In the genomic region with DNA sequence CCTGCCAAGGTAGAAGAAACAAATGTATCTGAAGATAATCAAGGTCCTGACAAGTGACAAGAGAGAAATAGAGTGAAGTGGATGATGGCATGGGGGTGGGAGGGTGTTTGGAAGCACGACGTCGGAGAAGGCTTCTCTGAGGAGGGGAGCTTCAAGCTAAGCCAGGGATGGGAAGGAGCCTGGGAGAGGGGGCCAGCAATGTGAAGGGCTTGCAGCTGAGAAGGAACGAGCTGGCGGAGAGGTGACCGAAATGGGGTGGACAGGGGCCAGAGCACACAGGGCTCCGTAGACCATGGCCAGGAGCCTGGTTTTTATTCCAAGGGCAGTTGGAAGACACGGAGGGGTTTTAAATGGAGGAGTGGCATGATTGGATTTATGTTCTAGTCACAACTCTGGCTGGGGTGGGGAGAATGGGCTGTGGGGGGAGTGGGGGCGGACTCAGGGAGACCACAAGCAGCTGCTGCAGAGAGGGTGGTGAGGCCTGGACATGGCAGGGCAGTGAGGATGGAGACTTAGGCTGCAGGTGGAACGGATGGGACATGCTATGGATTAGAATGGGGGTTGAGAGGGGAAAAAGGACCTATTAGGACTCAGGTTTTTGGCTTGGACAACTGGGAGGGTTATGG, we compare ENCODE assay signal across 25 cellular contexts. TPM values are rescaled to one million over a fixed set of nuclear protein-coding genes. Genes with fewer than 3 reads are reported as not detected.
DNase-seq lines count a peak whose midpoint lies in the region; ATAC-seq and TF ChIP-seq lines count a peak whose summit lies in the region.
"Had no signal": no experiment of that assay in that cellular context is flagged by ENCODE, and none has a peak within 500 bp of the region (broad histone marks: within the 10 kb centered on the region; RNA-seq: fewer than 3 reads in every experiment).

No MANE protein-coding gene starts in this region.

- intact Hi-C loops in activated T-helper 1 cell treated with anti-CD3 and anti-CD28 coated beads, Interleukin-12 subunit alpha, Interleukin-12 subunit beta, Interleukin-2, Interleukin-4 antibody, amounts not matched to agents 30 ng/mL and 10 ng/mL and 1 ng/mL, durations not matched to agents 14 hours and 24 hours and 36 hours (cut with micrococcal nuclease), result no loop called here
- intact Hi-C loops in testis (cut with DNase I; ENCODE audit: low total_unique reads), result no loop called here

- H3K27me3 Mint-ChIP-seq in activated naive CD8-positive, alpha-beta T cell treated with anti-CD3 and anti-CD28 coated beads, Interleukin-2, amount 10 ng/mL, durations not matched to agents 7 days and 5 days, result peaks cover 2% of the 10 kb centered on the region
- no peaks in the 10 kb centered on the region for H3K27me3 Mint-ChIP-seq in activated naive CD8-positive, alpha-beta T cell treated with anti-CD3 and anti-CD28 coated beads for 36 hours
- peaks cover 5% of the 10 kb centered on the region for H3K27me3 Mint-ChIP-seq in activated T-helper 1 cell treated with anti-CD3 and anti-CD28 coated beads, Interleukin-12 subunit alpha, Interleukin-12 subunit beta, Interleukin-2, Interleukin-4 antibody, amounts not matched to agents 30 ng/mL and 10 ng/mL and 1 ng/mL, durations not matched to agents 14 hours and 24 hours and 36 hours (ENCODE audit: insufficient read depth)
- H3K27me3 Mint-ChIP-seq: activated CD4-positive, alpha-beta memory T cell treated with anti-CD3 and anti-CD28 coated beads for 36 hours; activated naive CD4-positive, alpha-beta T cell treated with anti-CD3 and anti-CD28 coated beads, Interleukin-2, amount 50 U/mL, for 24 hours had no signal

- no peak for TF ChIP-seq POLR2A in testis (IDR thresholded peaks at IDR 0.05)

- H3K27ac Mint-ChIP-seq in activated naive CD8-positive, alpha-beta T cell treated with anti-CD3 and anti-CD28 coated beads, Interleukin-2, amount 10 ng/mL, durations not matched to agents 7 days and 5 days, result no peak overlapping the region
- H3K27ac Mint-ChIP-seq in activated naive CD8-positive, alpha-beta T cell treated with anti-CD3 and anti-CD28 coated beads for 36 hours, result no peak overlapping the region
- peak overlapping the region; percentile 21 for H3K27ac Mint-ChIP-seq in activated T-helper 1 cell treated with anti-CD3 and anti-CD28 coated beads, Interleukin-12 subunit alpha, Interleukin-12 subunit beta, Interleukin-2, Interleukin-4 antibody, amounts not matched to agents 30 ng/mL and 10 ng/mL and 1 ng/mL, durations not matched to agents 14 hours and 24 hours and 36 hours
- H3K27ac Mint-ChIP-seq: activated CD4-positive, alpha-beta memory T cell treated with anti-CD3 and anti-CD28 coated beads for 36 hours; activated naive CD4-positive, alpha-beta T cell treated with anti-CD3 and anti-CD28 coated beads, Interleukin-2, amount 50 U/mL, for 24 hours had no signal

- H3K4me1 Mint-ChIP-seq in activated naive CD8-positive, alpha-beta T cell treated with anti-CD3 and anti-CD28 coated beads, Interleukin-2, amount 10 ng/mL, durations not matched to agents 7 days and 5 days, result peaks cover 7% of the 10 kb centered on the region
- peaks cover 3% of the 10 kb centered on the region for H3K4me1 Mint-ChIP-seq in activated naive CD8-positive, alpha-beta T cell treated with anti-CD3 and anti-CD28 coated beads for 36 hours
- peaks cover 10% of the 10 kb centered on the region for H3K4me1 Mint-ChIP-seq in activated T-helper 1 cell treated with anti-CD3 and anti-CD28 coated beads, Interleukin-12 subunit alpha, Interleukin-12 subunit beta, Interleukin-2, Interleukin-4 antibody, amounts not matched to agents 30 ng/mL and 10 ng/mL and 1 ng/mL, durations not matched to agents 14 hours and 24 hours and 36 hours (ENCODE audit: low read depth)

- TF ChIP-seq CTCF in testis (IDR thresholded peaks at IDR 0.05), result no peak

- H3K4me1 ChIP-seq in testis, result peaks cover 52% of the 10 kb centered on the region
- H3K4me1 ChIP-seq: pancreas had no signal

- ATAC-seq in activated naive CD8-positive, alpha-beta T cell treated with anti-CD3 and anti-CD28 coated beads, Interleukin-2, amount 10 ng/mL, durations not matched to agents 7 days and 5 days (ENCODE audit: low read depth), result no peak
- ATAC-seq: pancreas had no signal

- WGBS in testis, 2 donors, result 58 to 81% methylated on average over 10 of the region's 10 CpGs

- H3K9me3 ChIP-seq in testis, result no peaks in the 10 kb centered on the region
- H3K9me3 ChIP-seq: pancreas, sigmoid colon had no signal

- H3K27ac ChIP-seq in testis, result peak overlapping the region; percentile 86 to 92
- H3K27ac ChIP-seq: C4-2B, pancreas, sigmoid colon, VCaP had no signal

- POLR2A ChIA-PET in activated naive CD8-positive, alpha-beta T cell treated with anti-CD3 and anti-CD28 coated beads, Interleukin-2, amount 10 ng/mL, durations not matched to agents 7 days and 5 days (lab: Charles Lee), result no interaction called here

- no peaks in the 10 kb centered on the region for H3K9me3 Mint-ChIP-seq in activated naive CD8-positive, alpha-beta T cell treated with anti-CD3 and anti-CD28 coated beads, Interleukin-2, amount 10 ng/mL, durations not matched to agents 7 days and 5 days
- H3K9me3 Mint-ChIP-seq in activated naive CD8-positive, alpha-beta T cell treated with anti-CD3 and anti-CD28 coated beads for 36 hours, result no peaks in the 10 kb centered on the region
- no peaks in the 10 kb centered on the region for H3K9me3 Mint-ChIP-seq in activated T-helper 1 cell treated with anti-CD3 and anti-CD28 coated beads, Interleukin-12 subunit alpha, Interleukin-12 subunit beta, Interleukin-2, Interleukin-4 antibody, amounts not matched to agents 30 ng/mL and 10 ng/mL and 1 ng/mL, durations not matched to agents 14 hours and 24 hours and 36 hours
- H3K9me3 Mint-ChIP-seq: activated CD4-positive, alpha-beta memory T cell treated with anti-CD3 and anti-CD28 coated beads for 36 hours; activated naive CD4-positive, alpha-beta T cell treated with anti-CD3 and anti-CD28 coated beads, Interleukin-2, amount 50 U/mL, for 24 hours had no signal

- no peaks in the 10 kb centered on the region for H3K27me3 ChIP-seq in testis
- H3K27me3 ChIP-seq: pancreas, sigmoid colon had no signal

- peak; percentile 10 for DNase-seq in activated naive CD8-positive, alpha-beta T cell treated with anti-CD3 and anti-CD28 coated beads, Interleukin-2, amount 10 ng/mL, durations not matched to agents 7 days and 5 days
- no peak for DNase-seq in activated naive CD8-positive, alpha-beta T cell treated with anti-CD3 and anti-CD28 coated beads for 36 hours
- DNase-seq in activated T-helper 1 cell treated with anti-CD3 and anti-CD28 coated beads, Interleukin-12 subunit alpha, Interleukin-12 subunit beta, Interleukin-2, Interleukin-4 antibody, amounts not matched to agents 30 ng/mL and 10 ng/mL and 1 ng/mL, durations not matched to agents 14 hours and 24 hours and 36 hours (ENCODE audit: low spot score), result no peak
- peak; percentile 60 for DNase-seq in mesenteric fat pad (ENCODE audit: low spot score)
- DNase-seq in testis, result peak; percentile 13
- no peak for DNase-seq in NCI-H1417 (lab: John Stamatoyannopoulos, UW)
- DNase-seq in NCI-H2171 treated with DMSO at 0.1 percent for 48 hours (lab: John Stamatoyannopoulos, UW), result no peak
- DNase-seq in RKO (ENCODE audit: low spot score), result no peak
- DNase-seq: activated CD4-positive, alpha-beta memory T cell treated with anti-CD3 and anti-CD28 coated beads for 36 hours; activated T-cell treated with anti-CD3 and anti-CD28 coated beads for 4 hours; cerebellar nuclear complex; effector CD8-positive, alpha-beta T cell; erythroblast; NCI-H1092; NCI-H2029; NCI-H345 had no signal

- H3K4me3 ChIP-seq in testis, result no peak overlapping the region
- H3K4me3 ChIP-seq: pancreas, sigmoid colon had no signal

- no peaks in the 10 kb centered on the region for H3K36me3 Mint-ChIP-seq in activated naive CD8-positive, alpha-beta T cell treated with anti-CD3 and anti-CD28 coated beads, Interleukin-2, amount 10 ng/mL, durations not matched to agents 7 days and 5 days
- H3K36me3 Mint-ChIP-seq in activated naive CD8-positive, alpha-beta T cell treated with anti-CD3 and anti-CD28 coated beads for 36 hours, result no peaks in the 10 kb centered on the region
- H3K36me3 Mint-ChIP-seq in activated T-helper 1 cell treated with anti-CD3 and anti-CD28 coated beads, Interleukin-12 subunit alpha, Interleukin-12 subunit beta, Interleukin-2, Interleukin-4 antibody, amounts not matched to agents 30 ng/mL and 10 ng/mL and 1 ng/mL, durations not matched to agents 14 hours and 24 hours and 36 hours (ENCODE audit: low read depth), result no peaks in the 10 kb centered on the region
- H3K36me3 Mint-ChIP-seq: activated CD4-positive, alpha-beta memory T cell treated with anti-CD3 and anti-CD28 coated beads for 36 hours; activated naive CD4-positive, alpha-beta T cell treated with anti-CD3 and anti-CD28 coated beads, Interleukin-2, amount 50 U/mL, for 24 hours had no signal

- H3K36me3 ChIP-seq in testis (ENCODE audit: low read depth, missing control alignments), result no peaks in the 10 kb centered on the region
- H3K36me3 ChIP-seq: pancreas, sigmoid colon had no signal

- no peak overlapping the region for H3K4me3 Mint-ChIP-seq in activated naive CD8-positive, alpha-beta T cell treated with anti-CD3 and anti-CD28 coated beads, Interleukin-2, amount 10 ng/mL, durations not matched to agents 7 days and 5 days
- H3K4me3 Mint-ChIP-seq in activated naive CD8-positive, alpha-beta T cell treated with anti-CD3 and anti-CD28 coated beads for 36 hours, result no peak overlapping the region
- no peak overlapping the region for H3K4me3 Mint-ChIP-seq in activated T-helper 1 cell treated with anti-CD3 and anti-CD28 coated beads, Interleukin-12 subunit alpha, Interleukin-12 subunit beta, Interleukin-2, Interleukin-4 antibody, amounts not matched to agents 30 ng/mL and 10 ng/mL and 1 ng/mL, durations not matched to agents 14 hours and 24 hours and 36 hours
- H3K4me3 Mint-ChIP-seq: activated CD4-positive, alpha-beta memory T cell treated with anti-CD3 and anti-CD28 coated beads for 36 hours; activated naive CD4-positive, alpha-beta T cell treated with anti-CD3 and anti-CD28 coated beads, Interleukin-2, amount 50 U/mL, for 24 hours had no signal

RNA-seq across cellular contexts. Expression of a gene that starts 5.1 kb away (rescaled TPM):
- not detected for total RNA-seq in activated naive CD8-positive, alpha-beta T cell treated with anti-CD3 and anti-CD28 coated beads, Interleukin-2, amount 10 ng/mL, durations not matched to agents 7 days and 5 days
- total RNA-seq in activated naive CD8-positive, alpha-beta T cell treated with anti-CD3 and anti-CD28 coated beads for 36 hours, result not detected
- not detected in 2 replicates for total RNA-seq in activated T-helper 1 cell treated with anti-CD3 and anti-CD28 coated beads, Interleukin-12 subunit alpha, Interleukin-12 subunit beta, Interleukin-2, Interleukin-4 antibody, amounts not matched to agents 30 ng/mL and 10 ng/mL and 1 ng/mL, durations not matched to agents 14 hours and 24 hours and 36 hours
- total RNA-seq in mesenteric fat pad (0.58 TPM), testis (1 to 10 TPM; 3.3 to 7.2 TPM)
- 7.7 TPM for polyA plus RNA-seq in testis (ENCODE audit: insufficient read depth, low read depth, low replicate concordance)
- total RNA-seq: activated CD4-positive, alpha-beta memory T cell treated with anti-CD3 and anti-CD28 coated beads for 36 hours; LHCN-M2; mammary epithelial cell; SK-MEL-5; temporal lobe had no signal
- polyA plus RNA-seq: mammary epithelial cell had no signal

RNA-seq across cellular contexts. Expression of a gene that starts 28.0 kb away (rescaled TPM):
- 1 to 10 TPM; 5.0 TPM for total RNA-seq in activated naive CD8-positive, alpha-beta T cell treated with anti-CD3 and anti-CD28 coated beads, Interleukin-2, amount 10 ng/mL, durations not matched to agents 7 days and 5 days
- 10 to 100 TPM; 21.4 to 25.4 TPM for total RNA-seq in activated naive CD8-positive, alpha-beta T cell treated with anti-CD3 and anti-CD28 coated beads for 36 hours
- 10.1 and 11.0 TPM in 2 replicates for total RNA-seq in activated T-helper 1 cell treated with anti-CD3 and anti-CD28 coated beads, Interleukin-12 subunit alpha, Interleukin-12 subunit beta, Interleukin-2, Interleukin-4 antibody, amounts not matched to agents 30 ng/mL and 10 ng/mL and 1 ng/mL, durations not matched to agents 14 hours and 24 hours and 36 hours
- 16.0 TPM for total RNA-seq in mesenteric fat pad
- 100 to 1,000 TPM; 748 to 769 TPM for total RNA-seq in testis
- polyA plus RNA-seq in testis (ENCODE audit: insufficient read depth, low read depth, low replicate concordance), result 1,464 TPM

RNA-seq across cellular contexts. Expression of a gene that starts 56.8 kb away (rescaled TPM):
- not detected for total RNA-seq in activated naive CD8-positive, alpha-beta T cell treated with anti-CD3 and anti-CD28 coated beads, Interleukin-2, amount 10 ng/mL, durations not matched to agents 7 days and 5 days
- under 1 TPM in 1 of 2 experiments, not detected in 1; 0.06 TPM for total RNA-seq in activated naive CD8-positive, alpha-beta T cell treated with anti-CD3 and anti-CD28 coated beads for 36 hours
- total RNA-seq in activated T-helper 1 cell treated with anti-CD3 and anti-CD28 coated beads, Interleukin-12 subunit alpha, Interleukin-12 subunit beta, Interleukin-2, Interleukin-4 antibody, amounts not matched to agents 30 ng/mL and 10 ng/mL and 1 ng/mL, durations not matched to agents 14 hours and 24 hours and 36 hours, result 0.08 TPM in 1 of 2 replicates, not detected in the other
- total RNA-seq in mesenteric fat pad (13.1 TPM), testis (1 to 10 TPM; 5.5 to 6.5 TPM)
- polyA plus RNA-seq in testis (ENCODE audit: insufficient read depth, low read depth, low replicate concordance), result 10.6 TPM
- total RNA-seq: activated CD4-positive, alpha-beta memory T cell treated with anti-CD3 and anti-CD28 coated beads for 36 hours; LHCN-M2; mammary epithelial cell; SK-MEL-5 had no signal
- polyA plus RNA-seq: mammary epithelial cell had no signal

Comparison
In these comparisons a context has a peak if more than half of its experiments do, and no peak if none do; other contexts are left out.
1. DNase-seq: peak in activated naive CD8-positive, alpha-beta T cell treated with anti-CD3 and anti-CD28 coated beads, Interleukin-2, amount 10 ng/mL, durations not matched to agents 7 days and 5 days (single experiment), mesenteric fat pad (single experiment) and testis (single experiment); none in activated naive CD8-positive, alpha-beta T cell treated with anti-CD3 and anti-CD28 coated beads for 36 hours (single experiment), activated T-helper 1 cell treated with anti-CD3 and anti-CD28 coated beads, Interleukin-12 subunit alpha, Interleukin-12 subunit beta, Interleukin-2, Interleukin-4 antibody, amounts not matched to agents 30 ng/mL and 10 ng/mL and 1 ng/mL, durations not matched to agents 14 hours and 24 hours and 36 hours (single experiment), NCI-H1417 (0 of 3), NCI-H2171 treated with DMSO at 0.1 percent for 48 hours (single experiment) and RKO (single experiment).
2. RNA of a gene that starts 28.0 kb away (total RNA-seq): 748 to 769 TPM in testis; 21.4 to 25.4 TPM in activated naive CD8-positive, alpha-beta T cell treated with anti-CD3 and anti-CD28 coated beads for 36 hours, 16.0 TPM in mesenteric fat pad (single experiment), 10.1 to 11.0 TPM in activated T-helper 1 cell treated with anti-CD3 and anti-CD28 coated beads, Interleukin-12 subunit alpha, Interleukin-12 subunit beta, Interleukin-2, Interleukin-4 antibody, amounts not matched to agents 30 ng/mL and 10 ng/mL and 1 ng/mL, durations not matched to agents 14 hours and 24 hours and 36 hours and 5.0 TPM in activated naive CD8-positive, alpha-beta T cell treated with anti-CD3 and anti-CD28 coated beads, Interleukin-2, amount 10 ng/mL, durations not matched to agents 7 days and 5 days; every median in the first group is over 10 times any median in the second.